In genomic region chr16:28910046-28911031, GRCh38 we compare ENCODE assay signal across 1 cellular context.
TF ChIP-seq lines count a peak whose summit lies in the region.

No MANE protein-coding gene starts in this region.

TF ChIP-seq in WTC11, 78 proteins besides CTCF, POLR2A, EP300 and RAD21 (continued from another document):
- TF ChIP-seq ZNF532 (CRISPR knock-in tag; IDR thresholded peaks at IDR 0.05; ENCODE audit: borderline replicate concordance), result no peak
- no peak for TF ChIP-seq NR3C1 (CRISPR knock-in tag; conservative IDR thresholded peaks at IDR 0.05; ENCODE audit: low read depth)
- no peak for TF ChIP-seq ZNF219 (CRISPR knock-in tag; IDR thresholded peaks at IDR 0.05; ENCODE audit: borderline replicate concordance)
- TF ChIP-seq EMX1 (CRISPR knock-in tag; IDR thresholded peaks at IDR 0.05), result no peak
- no peak for TF ChIP-seq PREB (CRISPR knock-in tag; IDR thresholded peaks at IDR 0.05; ENCODE audit: borderline replicate concordance)
- no peak for TF ChIP-seq CDX4 (CRISPR knock-in tag; IDR thresholded peaks at IDR 0.05; ENCODE audit: borderline replicate concordance)
TF ChIP-seq in WTC11: peak in this region for 0.
